ENCODE assay signal across 28 cellular contexts in genomic region chr13:25916119-25916518, GRCh38.
"Had no signal": no experiment of that assay in that cellular context is flagged by ENCODE, and none has a peak within 500 bp of the region (broad histone marks: within the 10 kb centered on the region; RNA-seq: fewer than 3 reads in every experiment).

No MANE protein-coding gene starts in this region.

- DNase-seq: activated CD4-positive, alpha-beta memory T cell treated with anti-CD3 and anti-CD28 coated beads for 36 hours; activated CD4-positive, alpha-beta T cell treated with anti-CD3 and anti-CD28 coated beads for 1 hour; activated CD4-positive, alpha-beta T cell treated with anti-CD3 and anti-CD28 coated beads for 48 hours; activated CD8-positive, alpha-beta memory T cell treated with anti-CD3 and anti-CD28 coated beads, Interleukin-2, amount 10 ng/mL, durations not matched to agents 7 days and 5 days; activated CD8-positive, alpha-beta memory T cell treated with anti-CD3 and anti-CD28 coated beads, Interleukin-2, amount 50 U/mL, for 4 hours; activated CD8-positive, alpha-beta T cell treated with anti-CD3 and anti-CD28 coated beads, Interleukin-2, amount 10 ng/mL, durations not matched to agents 7 days and 5 days; activated effector memory CD4-positive, alpha-beta T cell treated with anti-CD3 and anti-CD28 coated beads, Interleukin-2, amount 50 U/mL, for 16 hours; activated naive CD4-positive, alpha-beta T cell treated with anti-CD3 and anti-CD28 coated beads for 36 hours; activated naive CD8-positive, alpha-beta T cell treated with anti-CD3 and anti-CD28 coated beads for 36 hours; activated naive CD8-positive, alpha-beta T cell treated with anti-CD3 and anti-CD28 coated beads, Interleukin-2, amount 50 U/mL, for 24 hours; activated T-cell treated with anti-CD3 and anti-CD28 coated beads, Interleukin-2, amount 50 U/mL, for 1 hour; activated T-cell treated with anti-CD3 and anti-CD28 coated beads, Interleukin-2, amount 50 U/mL, for 48 hours; adrenal gland; amygdala; aorta; cerebellar nuclear complex; effector memory CD4-positive, alpha-beta T cell; endodermal cell; foreskin fibroblast; head of caudate nucleus; T-helper 2 cell had no signal

- H3K9me3 ChIP-seq: adrenal gland, body of pancreas had no signal

- H3K4me1 Mint-ChIP-seq: activated CD8-positive, alpha-beta memory T cell treated with anti-CD3 and anti-CD28 coated beads, Interleukin-2, amount 10 ng/mL, durations not matched to agents 7 days and 5 days had no signal

- H3K9me3 Mint-ChIP-seq: activated CD4-positive, alpha-beta memory T cell treated with anti-CD3 and anti-CD28 coated beads for 36 hours; activated naive CD4-positive, alpha-beta T cell treated with anti-CD3 and anti-CD28 coated beads for 36 hours; activated naive CD4-positive, alpha-beta T cell treated with anti-CD3 and anti-CD28 coated beads, Interleukin-2, amount 50 U/mL, for 24 hours; activated naive CD8-positive, alpha-beta T cell treated with anti-CD3 and anti-CD28 coated beads for 36 hours; activated naive CD8-positive, alpha-beta T cell treated with anti-CD3 and anti-CD28 coated beads, Interleukin-2, amount 50 U/mL, for 24 hours; activated T-helper 1 cell treated with anti-CD3 and anti-CD28 coated beads, Interleukin-12 subunit alpha, Interleukin-12 subunit beta, Interleukin-2, Interleukin-4 antibody, amounts not matched to agents 30 ng/mL and 10 ng/mL and 1 ng/mL, durations not matched to agents 14 hours and 24 hours and 36 hours; activated T-helper 2 cell treated with anti-CD3 and anti-CD28 coated beads, Interferon-gamma antibody, Interleukin-2, Interleukin-4, amounts not matched to agents 10 μg/mL and 5 μg/mL and 100 μg/mL, durations not matched to agents 14 hours and 24 hours and 36 hours; dendritic cell treated with granulocyte-macrophage colony-stimulating factor and Interleukin-4, amounts not matched to agents 40 ng/mL and 50 ng/mL, for 4 days; endodermal cell had no signal

- H3K36me3 Mint-ChIP-seq: activated CD4-positive, alpha-beta memory T cell treated with anti-CD3 and anti-CD28 coated beads for 36 hours; activated CD8-positive, alpha-beta memory T cell treated with anti-CD3 and anti-CD28 coated beads, Interleukin-2, amount 10 ng/mL, durations not matched to agents 7 days and 5 days; activated naive CD4-positive, alpha-beta T cell treated with anti-CD3 and anti-CD28 coated beads, Interleukin-2, amount 50 U/mL, for 24 hours; activated naive CD8-positive, alpha-beta T cell treated with anti-CD3 and anti-CD28 coated beads for 36 hours had no signal

- H3K27me3 ChIP-seq: adrenal gland, body of pancreas, dorsolateral prefrontal cortex had no signal

- H3K4me1 ChIP-seq: adrenal gland, body of pancreas had no signal

- H3K27ac ChIP-seq: adrenal gland, body of pancreas, coronary artery, dorsolateral prefrontal cortex had no signal

- H3K4me3 Mint-ChIP-seq: activated CD4-positive, alpha-beta memory T cell treated with anti-CD3 and anti-CD28 coated beads for 36 hours; activated CD8-positive, alpha-beta memory T cell treated with anti-CD3 and anti-CD28 coated beads, Interleukin-2, amount 10 ng/mL, durations not matched to agents 7 days and 5 days; activated CD8-positive, alpha-beta T cell treated with anti-CD3 and anti-CD28 coated beads, Interleukin-2, amount 10 ng/mL, durations not matched to agents 7 days and 5 days; activated naive CD4-positive, alpha-beta T cell treated with anti-CD3 and anti-CD28 coated beads for 36 hours; activated naive CD4-positive, alpha-beta T cell treated with anti-CD3 and anti-CD28 coated beads, Interleukin-2, amount 50 U/mL, for 24 hours; activated naive CD8-positive, alpha-beta T cell treated with anti-CD3 and anti-CD28 coated beads for 36 hours; activated naive CD8-positive, alpha-beta T cell treated with anti-CD3 and anti-CD28 coated beads, Interleukin-2, amount 50 U/mL, for 24 hours; activated T-helper 1 cell treated with anti-CD3 and anti-CD28 coated beads, Interleukin-12 subunit alpha, Interleukin-12 subunit beta, Interleukin-2, Interleukin-4 antibody, amounts not matched to agents 30 ng/mL and 10 ng/mL and 1 ng/mL, durations not matched to agents 14 hours and 24 hours and 36 hours; dendritic cell treated with granulocyte-macrophage colony-stimulating factor and Interleukin-4, amounts not matched to agents 40 ng/mL and 50 ng/mL, for 4 days; endodermal cell had no signal

- H3K27ac Mint-ChIP-seq: activated CD4-positive, alpha-beta memory T cell treated with anti-CD3 and anti-CD28 coated beads for 36 hours; activated CD8-positive, alpha-beta memory T cell treated with anti-CD3 and anti-CD28 coated beads, Interleukin-2, amount 10 ng/mL, durations not matched to agents 7 days and 5 days; activated CD8-positive, alpha-beta T cell treated with anti-CD3 and anti-CD28 coated beads, Interleukin-2, amount 10 ng/mL, durations not matched to agents 7 days and 5 days; activated naive CD4-positive, alpha-beta T cell treated with anti-CD3 and anti-CD28 coated beads for 36 hours; activated naive CD4-positive, alpha-beta T cell treated with anti-CD3 and anti-CD28 coated beads, Interleukin-2, amount 50 U/mL, for 24 hours; activated naive CD8-positive, alpha-beta T cell treated with anti-CD3 and anti-CD28 coated beads for 36 hours; activated naive CD8-positive, alpha-beta T cell treated with anti-CD3 and anti-CD28 coated beads, Interleukin-2, amount 50 U/mL, for 24 hours; activated T-helper 1 cell treated with anti-CD3 and anti-CD28 coated beads, Interleukin-12 subunit alpha, Interleukin-12 subunit beta, Interleukin-2, Interleukin-4 antibody, amounts not matched to agents 30 ng/mL and 10 ng/mL and 1 ng/mL, durations not matched to agents 14 hours and 24 hours and 36 hours; activated T-helper 2 cell treated with anti-CD3 and anti-CD28 coated beads, Interferon-gamma antibody, Interleukin-2, Interleukin-4, amounts not matched to agents 10 μg/mL and 5 μg/mL and 100 μg/mL, durations not matched to agents 14 hours and 24 hours and 36 hours; dendritic cell treated with granulocyte-macrophage colony-stimulating factor and Interleukin-4, amounts not matched to agents 40 ng/mL and 50 ng/mL, for 4 days; endodermal cell had no signal

- H3K4me3 ChIP-seq: adrenal gland, body of pancreas, coronary artery, dorsolateral prefrontal cortex had no signal

- H3K36me3 ChIP-seq: adrenal gland had no signal

- H3K27me3 Mint-ChIP-seq: activated CD4-positive, alpha-beta memory T cell treated with anti-CD3 and anti-CD28 coated beads for 36 hours; activated naive CD4-positive, alpha-beta T cell treated with anti-CD3 and anti-CD28 coated beads, Interleukin-2, amount 50 U/mL, for 24 hours; activated naive CD8-positive, alpha-beta T cell treated with anti-CD3 and anti-CD28 coated beads, Interleukin-2, amount 50 U/mL, for 24 hours had no signal
